ENCODE assay signal across 21 cellular contexts in the genomic region with DNA sequence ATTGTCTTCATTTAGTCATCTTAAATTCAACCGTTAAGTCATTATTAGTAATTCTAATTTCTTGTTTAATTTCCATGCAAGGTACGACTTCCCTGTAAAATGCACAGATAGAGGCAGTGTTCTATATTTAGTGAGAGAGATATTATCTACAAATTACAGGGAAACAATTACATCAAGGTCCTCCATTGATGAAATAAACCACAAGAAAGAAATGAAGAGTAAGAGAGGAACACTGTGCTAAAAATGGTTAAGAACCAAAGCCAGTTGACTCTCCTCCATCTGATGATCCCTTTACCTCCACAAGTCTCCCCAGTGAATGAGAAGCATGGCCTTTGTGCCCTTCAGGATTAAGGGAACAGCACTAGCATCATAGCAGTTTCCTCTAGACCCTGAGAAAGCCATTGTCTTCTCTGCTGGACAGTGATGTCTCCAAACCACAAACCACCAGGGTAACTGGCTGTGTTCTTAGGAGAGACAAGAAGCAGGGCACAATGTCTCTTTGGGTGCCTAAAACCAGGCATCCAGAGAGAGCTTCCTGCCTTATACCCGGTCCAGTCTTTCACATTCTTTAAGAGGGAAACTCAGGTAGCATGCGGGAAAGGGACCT. TPM values are rescaled to one million over a fixed set of nuclear protein-coding genes. Genes with fewer than 3 reads are reported as not detected.
DNase-seq lines count a peak whose midpoint lies in the region; ATAC-seq, FAIRE-seq and TF ChIP-seq lines count a peak whose summit lies in the region.
"Had no signal": no experiment of that assay in that cellular context is flagged by ENCODE, and none has a peak within 500 bp of the region (broad histone marks: within the 10 kb centered on the region; RNA-seq: fewer than 3 reads in every experiment).

No MANE protein-coding gene starts in this region.

- no peaks in the 10 kb centered on the region for H3K27me3 Mint-ChIP-seq in CD4-positive, alpha-beta T cell
- H3K27me3 Mint-ChIP-seq in T-helper 1 cell treated with Interleukin-12 subunit alpha and Interleukin-12 subunit beta and Interleukin-4 antibody, amounts not matched to agents 30 μg/mL and 1 μg/mL, for 36 hours (ENCODE audit: low read depth), result no peaks in the 10 kb centered on the region
- H3K27me3 Mint-ChIP-seq in osteocyte (ENCODE audit: unreplicated experiment), result peaks cover 3% of the 10 kb centered on the region

- POLR2A ChIA-PET in CD4-positive, alpha-beta T cell (lab: Charles Lee), result no interaction called here
- POLR2A ChIA-PET in GM12878 (lab: Charles Lee), result no interaction called here

- H3K27ac ChIP-seq in CD4-positive, alpha-beta T cell (ENCODE audit: low read depth, low read length), result no peak overlapping the region
- no peak overlapping the region for H3K27ac ChIP-seq in GM12878 (ENCODE audit: control insufficient read depth, insufficient read depth)
- H3K27ac ChIP-seq: cardiac muscle cell, neutrophil, tibial artery had no signal

- H3K4me1 Mint-ChIP-seq in CD4-positive, alpha-beta T cell (ENCODE audit: low read depth), result peaks cover 29% of the 10 kb centered on the region
- peaks cover 61% of the 10 kb centered on the region for H3K4me1 Mint-ChIP-seq in T-helper 1 cell treated with Interleukin-12 subunit alpha and Interleukin-12 subunit beta and Interleukin-4 antibody, amounts not matched to agents 30 μg/mL and 1 μg/mL, for 36 hours (ENCODE audit: low read depth)
- no peaks in the 10 kb centered on the region for H3K4me1 Mint-ChIP-seq in osteocyte (ENCODE audit: unreplicated experiment)

- no peak overlapping the region for H3K27ac Mint-ChIP-seq in CD4-positive, alpha-beta T cell
- peak overlapping the region; percentile 45 for H3K27ac Mint-ChIP-seq in T-helper 1 cell treated with Interleukin-12 subunit alpha and Interleukin-12 subunit beta and Interleukin-4 antibody, amounts not matched to agents 30 μg/mL and 1 μg/mL, for 36 hours
- H3K27ac Mint-ChIP-seq in osteocyte (ENCODE audit: unreplicated experiment), result no peak overlapping the region

- RAD21 ChIA-PET in GM12878 (lab: Charles Lee; ENCODE audit: unreplicated experiment), result no interaction called here

- H3K4me3 ChIP-seq in GM12878, result no peak overlapping the region
- H3K4me3 ChIP-seq: cardiac muscle cell, smooth muscle cell, tibial artery had no signal

- no peak overlapping the region for H3K4me2 ChIP-seq in GM12878 (ENCODE audit: control insufficient read depth, insufficient read depth)
- H3K4me2 ChIP-seq: smooth muscle cell had no signal

- DNase-seq in CD4-positive, alpha-beta T cell, result no peak
- DNase-seq in GM19239 (ENCODE audit: insufficient read length, low spot score) (no peak), GM12878 (ENCODE audit: low read depth, low spot score) (no peak), SHP77 (lab: John Stamatoyannopoulos, UW) (no peak), osteocyte (ENCODE audit: extremely low spot score, unreplicated experiment) (no peak)
- DNase-seq: anterior cingulate cortex; DMS79 treated with DMSO at 0.1 percent for 48 hours; NCI-H1105; NCI-H2029 treated with DMSO at 0.1 percent for 48 hours; stimulated activated naive CD4-positive, alpha-beta T cell; tibial artery had no signal

- H3K4me1 ChIP-seq in GM12878 (ENCODE audit: control insufficient read depth, insufficient read depth, low read length), result peaks cover 26% of the 10 kb centered on the region
- H3K4me1 ChIP-seq: tibial artery had no signal

- no TSS peak for BruUV-seq in GM12878 (replicated peaks; lab: Mats Ljungman, UMichigan)

- no peaks in the 10 kb centered on the region for H4K20me1 ChIP-seq in GM12878 (ENCODE audit: control insufficient read depth, insufficient read depth)

- H3K9me3 ChIP-seq in CD4-positive, alpha-beta T cell (ENCODE audit: control insufficient read depth, low read length), result no peaks in the 10 kb centered on the region
- no peaks in the 10 kb centered on the region for H3K9me3 ChIP-seq in GM12878 (replicated peaks; ENCODE audit: control insufficient read depth, insufficient read depth, low read length)
- H3K9me3 ChIP-seq: neutrophil, tibial artery had no signal

- TF ChIP-seq RAD21 in GM12878 (IDR thresholded peaks at IDR 0.05; ENCODE audit: insufficient read depth, low read depth, low read length), result no peak

- H3K27me3 ChIP-seq in CD4-positive, alpha-beta T cell (ENCODE audit: control insufficient read depth, insufficient read depth, low read length), result no peaks in the 10 kb centered on the region
- H3K27me3 ChIP-seq in GM12878 (replicated peaks in 1 of 2; ENCODE audit: control insufficient read depth in 2 of 2, insufficient read depth in 2 of 2, low read length in 1 of 2), result no peaks in the 10 kb centered on the region
- H3K27me3 ChIP-seq: cardiac muscle cell had no signal

- H3K79me2 ChIP-seq in GM12878 (ENCODE audit: control insufficient read depth, insufficient read depth, low read length), result no peaks in the 10 kb centered on the region

- WGBS in GM12878 (ENCODE audit: insufficient coverage, insufficient replicate concordance, low lambda C conversion rate, missing lambda C conversion rate), result 76% methylated on average over 4 of the region's 4 CpGs

- in situ Hi-C loops in GM12878 (cut with MboI), result no loop called here

- H3K9me3 Mint-ChIP-seq in CD4-positive, alpha-beta T cell, result no peaks in the 10 kb centered on the region
- no peaks in the 10 kb centered on the region for H3K9me3 Mint-ChIP-seq in T-helper 1 cell treated with Interleukin-12 subunit alpha and Interleukin-12 subunit beta and Interleukin-4 antibody, amounts not matched to agents 30 μg/mL and 1 μg/mL, for 36 hours
- no peaks in the 10 kb centered on the region for H3K9me3 Mint-ChIP-seq in osteocyte (ENCODE audit: unreplicated experiment)

- TF ChIP-seq POLR2A in GM12878 (IDR thresholded peaks at IDR 0.05; ENCODE audit: low read depth, low read length), result no peak

- SMC1A ChIA-PET in GM12878 (lab: Charles Lee; ENCODE audit: uncharacterized antibody, unreplicated experiment), result no interaction called here

- CTCF ChIA-PET in CD4-positive, alpha-beta T cell (lab: Charles Lee), result no interaction called here
- CTCF ChIA-PET in GM12878 (lab: Yijun Ruan, JAX), result no interaction called here

- H3K36me3 ChIP-seq in GM12878 (ENCODE audit: control insufficient read depth in 2 of 2, insufficient read depth in 2 of 2, low read length in 1 of 2), result no peaks in the 10 kb centered on the region
- H3K36me3 ChIP-seq: cardiac muscle cell, neutrophil, tibial artery had no signal

- TF ChIP-seq EP300 in GM12878 (IDR thresholded peaks at IDR 0.05; ENCODE audit: borderline replicate concordance in 1 of 2, control insufficient read depth in 1 of 2, low read depth in 2 of 2, low read length in 2 of 2), result no peak

- no peaks in the 10 kb centered on the region for H3K36me3 Mint-ChIP-seq in CD4-positive, alpha-beta T cell (ENCODE audit: low read depth)
- H3K36me3 Mint-ChIP-seq in T-helper 1 cell treated with Interleukin-12 subunit alpha and Interleukin-12 subunit beta and Interleukin-4 antibody, amounts not matched to agents 30 μg/mL and 1 μg/mL, for 36 hours (ENCODE audit: low read depth), result no peaks in the 10 kb centered on the region
- H3K36me3 Mint-ChIP-seq in osteocyte (ENCODE audit: unreplicated experiment), result no peaks in the 10 kb centered on the region

- H2AFZ ChIP-seq in GM12878 (ENCODE audit: control insufficient read depth, low read depth, low read length), result no peak overlapping the region

- TF ChIP-seq CTCF in CD4-positive, alpha-beta T cell (IDR thresholded peaks at IDR 0.05), result no peak
- no peak for TF ChIP-seq CTCF in GM12878 (IDR thresholded peaks at IDR 0.05 in 2 of 3, conservative IDR thresholded peaks at IDR 0.05 in 1 of 3; ENCODE audit: control insufficient read depth in 2 of 3, extremely low read depth in 1 of 3, insufficient read depth in 1 of 3, low read depth in 3 of 3, low read length in 3 of 3)
- TF ChIP-seq CTCF in osteocyte (IDR thresholded peaks at IDR 0.05), result no peak

- ATAC-seq in CD4-positive, alpha-beta T cell (ENCODE audit: poor library complexity), result peak; percentile 8
- ATAC-seq in GM12878 (peak; percentile 23), GM18873 (IDR thresholded peaks at IDR 0.05; ENCODE audit: low FRiP score, unreplicated experiment) (no peak)
- ATAC-seq: Panc1 had no signal

- H3K4me3 Mint-ChIP-seq in CD4-positive, alpha-beta T cell, result no peak overlapping the region
- H3K4me3 Mint-ChIP-seq in T-helper 1 cell treated with Interleukin-12 subunit alpha and Interleukin-12 subunit beta and Interleukin-4 antibody, amounts not matched to agents 30 μg/mL and 1 μg/mL, for 36 hours, result peak overlapping the region; percentile 19
- no peak overlapping the region for H3K4me3 Mint-ChIP-seq in osteocyte (ENCODE audit: unreplicated experiment)

- no peak overlapping the region for H3K9ac ChIP-seq in GM12878 (ENCODE audit: control insufficient read depth, insufficient read depth, low read length)

- intact Hi-C loops in CD4-positive, alpha-beta T cell (cut with DNase I, micrococcal nuclease), result no loop called here
- intact Hi-C loops in GM12878 (cut with micrococcal nuclease; ENCODE audit: unreplicated experiment), result loop anchor here (5.0 kb wide), 1 partner anchor 43 kb away; no protein-coding TSS in a partner anchor

- FAIRE-seq in GM19239 (lab: Jason Lieb, UNC) (peak; percentile 57), GM12878 (lab: Jason Lieb, UNC) (peak; percentile 66)
- FAIRE-seq: endometrium, H1, keratinocyte had no signal

TF ChIP-seq in GM12878, 131 proteins besides CTCF, POLR2A, EP300 and RAD21 (continues in another document):
- TF ChIP-seq TCF3 (IDR thresholded peaks at IDR 0.05; ENCODE audit: borderline replicate concordance, insufficient read depth, low read depth, low read length) (no peak), SMAD1 (IDR thresholded peaks at IDR 0.05; ENCODE audit: low read depth, partially characterized antibody) (no peak)

RNA-seq across cellular contexts. Expression of a gene that starts 38.1 kb away (rescaled TPM):
- total RNA-seq in CD4-positive, alpha-beta T cell, result 10 to 100 TPM; 16.9 to 20.8 TPM
- total RNA-seq in GM12878 (2013; cell fraction: nucleolus; rRNA removed), result 825 and 857 TPM in 2 replicates
- total RNA-seq in GM12878 (2014; rRNA removed), result 287 and 295 TPM in 2 replicates
- 217 and 228 TPM in 2 replicates for total RNA-seq in GM12878 (2014; rRNA removed; fragmentation: Illumina TruSeq; extraction: Trizol)
- total RNA-seq in GM12878 (2021), result 495 and 498 TPM in 2 replicates
- 299 TPM for polyA plus RNA-seq in GM12878 (2011; ENCODE audit: low read depth)
- 252 and 320 TPM in 2 replicates for polyA plus RNA-seq in GM12878 (2011; rRNA removed)
- polyA plus RNA-seq in GM12878 (2011; cell fraction: cytosol; rRNA removed), result 352 and 442 TPM in 2 replicates
- 848 and 1,001 TPM in 2 replicates for polyA plus RNA-seq in GM12878 (2011; cell fraction: nucleus; rRNA removed)
- 262 and 367 TPM in 2 replicates for polyA plus RNA-seq in GM12878 (2012)
- 223 and 228 TPM in 2 replicates for polyA plus RNA-seq in GM12878 (2014; fragmentation: Illumina TruSeq; extraction: Trizol)
- 10 to 100 TPM; 50.0 to 98.9 TPM for polyA plus RNA-seq in GM12878 (2014; fragmentation: Nextera tagmentation; extraction: Ambion mirVana)
- polyA plus RNA-seq in GM12878 (2014; rRNA removed), result 187 and 205 TPM in 2 replicates
- polyA plus RNA-seq in GM12878 (2016; fragmentation: Nextera tagmentation; extraction: Ambion mirVana), result 100 to 1,000 TPM; 295 to 297 TPM
- polyA minus RNA-seq in GM12878 (2011; rRNA and poly(A)+ RNA removed), result 364 and 403 TPM in 2 replicates
- polyA minus RNA-seq in GM12878 (2011; cell fraction: cytosol; rRNA and poly(A)+ RNA removed), result 196 and 207 TPM in 2 replicates
- polyA minus RNA-seq in GM12878 (2011; cell fraction: nucleus; rRNA and poly(A)+ RNA removed), result 241 and 321 TPM in 2 replicates
- total RNA-seq in osteocyte, result not detected in 2 replicates
- total RNA-seq: cardiac muscle cell, glomerular endothelial cell had no signal
- polyA plus RNA-seq: cardiac muscle cell, smooth muscle cell had no signal

Comparison
In these comparisons a context has a peak if more than half of its experiments do, and no peak if none do; other contexts are left out.
1. RNA of a gene that starts 38.1 kb away (total RNA-seq): 217 to 857 TPM in GM12878 and 16.9 to 20.8 TPM in CD4-positive, alpha-beta T cell; not detected in osteocyte; every median in the first group is over 10 times any median in the second.